Comparison of ENCODE assay signal across 9 cellular contexts in genomic region chr11:10488121-10488580, GRCh38. TPM values are rescaled to one million over a fixed set of nuclear protein-coding genes. Genes with fewer than 3 reads are reported as not detected.
DNase-seq lines count a peak whose midpoint lies in the region; ATAC-seq and TF ChIP-seq lines count a peak whose summit lies in the region.
"Had no signal": no experiment of that assay in that cellular context is flagged by ENCODE, and none has a peak within 500 bp of the region (broad histone marks: within the 10 kb centered on the region; RNA-seq: fewer than 3 reads in every experiment).

No MANE protein-coding gene starts in this region.

- intact Hi-C loops in esophagus muscularis mucosa (cut with DNase I): no loop called here

- no peaks in the 10 kb centered on the region for H3K27me3 ChIP-seq in thymus (ENCODE audit: control insufficient read depth, insufficient read depth)
- no peaks in the 10 kb centered on the region for H3K27me3 ChIP-seq in esophagus muscularis mucosa
- H3K27me3 ChIP-seq: heart right ventricle had no signal

- no peaks in the 10 kb centered on the region for H3K4me1 ChIP-seq in thymus (ENCODE audit: control insufficient read depth, insufficient read depth, low read length)
- peaks cover 8 to 18% (median 14%) of the 10 kb centered on the region in 4 donors for H3K4me1 ChIP-seq in esophagus muscularis mucosa

- no peaks in the 10 kb centered on the region for H3K9me3 Mint-ChIP-seq in WTC11

- DNase-seq in activated CD8-positive, alpha-beta memory T cell treated with anti-CD3 and anti-CD28 coated beads for 24 hours: peak; percentile 43
- DNase-seq in activated CD8-positive, alpha-beta memory T cell treated with anti-CD3 and anti-CD28 coated beads, Interleukin-2, amount 50 U/mL, for 4 hours: no peak
- DNase-seq in WTC11 (ENCODE audit: low spot score): no peak
- DNase-seq in iris pigment epithelial cell (ENCODE audit: low read depth): peak; percentile 31
- no peak for DNase-seq in esophagus muscularis mucosa (ENCODE audit: extremely low spot score)
- no peak for DNase-seq in CD1c-positive myeloid dendritic cell (ENCODE audit: extremely low spot score)
- DNase-seq: heart right ventricle had no signal

- H3K4me3 ChIP-seq in thymus (ENCODE audit: low read length) (no peak overlapping the region), esophagus muscularis mucosa (no peak overlapping the region)
- H3K4me3 ChIP-seq: heart right ventricle had no signal

- TF ChIP-seq EP300 in esophagus muscularis mucosa (IDR thresholded peaks at IDR 0.05): no peak

- no peak for TF ChIP-seq POLR2A in esophagus muscularis mucosa (IDR thresholded peaks at IDR 0.05; ENCODE audit: low read depth)

- CTCF ChIA-PET in WTC11 (lab: Charles Lee): interaction anchor here (0.8 to 1.4 kb wide), 4 partner anchors 9 to 247 kb away, joined by 3 to 4 read pairs (median 4); no protein-coding TSS in a partner anchor

- peaks cover 3% of the 10 kb centered on the region; the same call in 1 of the 2 replicates for H3K27me3 Mint-ChIP-seq in WTC11 (ENCODE audit: low read depth)

- ATAC-seq in WTC11 (peak; percentile 73), HG02759 (IDR thresholded peaks at IDR 0.05; ENCODE audit: unreplicated experiment) (no peak)
- ATAC-seq: heart right ventricle had no signal

- H3K4me1 Mint-ChIP-seq in WTC11: peaks cover 17% of the 10 kb centered on the region

- H3K9me3 ChIP-seq in thymus (ENCODE audit: control insufficient read depth) (no peaks in the 10 kb centered on the region), esophagus muscularis mucosa (no peaks in the 10 kb centered on the region)
- H3K9me3 ChIP-seq: heart right ventricle had no signal

- no peaks in the 10 kb centered on the region for H3K36me3 Mint-ChIP-seq in WTC11

- POLR2A ChIA-PET in WTC11 (lab: Charles Lee): no interaction called here

- no peak overlapping the region for H3K4me3 Mint-ChIP-seq in WTC11

- TF ChIP-seq CTCF in WTC11 (IDR thresholded peaks at IDR 0.05): no peak
- TF ChIP-seq CTCF in esophagus muscularis mucosa (IDR thresholded peaks at IDR 0.05): no peak

- no peak overlapping the region; the same call in 1 of the 2 replicates for H3K27ac Mint-ChIP-seq in WTC11

- 88% methylated on average over 10 of the region's 10 CpGs for WGBS in thymus
- WGBS in esophagus muscularis mucosa: 94% methylated on average over 10 of the region's 10 CpGs

- H3K36me3 ChIP-seq in thymus (ENCODE audit: control insufficient read depth, insufficient read depth): peaks cover 67% of the 10 kb centered on the region
- H3K36me3 ChIP-seq in esophagus muscularis mucosa: peaks cover 0 to 9% (median 0%) of the 10 kb centered on the region in 4 donors

- H3K27ac ChIP-seq in thymus (ENCODE audit: low read depth) (peak overlapping the region; percentile 8), esophagus muscularis mucosa (replicated peaks in 1 of 4) (no peak overlapping the region)
- H3K27ac ChIP-seq: heart right ventricle had no signal

TF ChIP-seq in WTC11, 78 proteins besides CTCF, POLR2A, EP300 and RAD21:
- TF ChIP-seq ESRRA (CRISPR knock-in tag; IDR thresholded peaks at IDR 0.05; ENCODE audit: borderline replicate concordance) (no peak), SMAD3 (CRISPR knock-in tag; IDR thresholded peaks at IDR 0.05; ENCODE audit: borderline replicate concordance) (no peak), NR3C1 (CRISPR knock-in tag; conservative IDR thresholded peaks at IDR 0.05; ENCODE audit: low read depth) (no peak), CDX4 (CRISPR knock-in tag; IDR thresholded peaks at IDR 0.05; ENCODE audit: borderline replicate concordance) (no peak), ZNF121 (CRISPR knock-in tag; IDR thresholded peaks at IDR 0.05) (no peak), FOXK1 (CRISPR knock-in tag; IDR thresholded peaks at IDR 0.05) (no peak), E2F5 (CRISPR knock-in tag; IDR thresholded peaks at IDR 0.05) (no peak), TEAD1 (CRISPR knock-in tag; IDR thresholded peaks at IDR 0.05) (no peak), ZNF281 (CRISPR knock-in tag; IDR thresholded peaks at IDR 0.05) (no peak), GABPB1 (CRISPR knock-in tag; IDR thresholded peaks at IDR 0.05) (no peak), USF1 (CRISPR knock-in tag; IDR thresholded peaks at IDR 0.05) (no peak), KAT7 (CRISPR knock-in tag; IDR thresholded peaks at IDR 0.05; ENCODE audit: borderline replicate concordance) (no peak), ZNF317 (CRISPR knock-in tag; IDR thresholded peaks at IDR 0.05; ENCODE audit: borderline replicate concordance, low read depth) (no peak), E2F4 (CRISPR knock-in tag; IDR thresholded peaks at IDR 0.05; ENCODE audit: borderline replicate concordance, low read depth) (no peak)
- TF ChIP-seq, protein P1, sequence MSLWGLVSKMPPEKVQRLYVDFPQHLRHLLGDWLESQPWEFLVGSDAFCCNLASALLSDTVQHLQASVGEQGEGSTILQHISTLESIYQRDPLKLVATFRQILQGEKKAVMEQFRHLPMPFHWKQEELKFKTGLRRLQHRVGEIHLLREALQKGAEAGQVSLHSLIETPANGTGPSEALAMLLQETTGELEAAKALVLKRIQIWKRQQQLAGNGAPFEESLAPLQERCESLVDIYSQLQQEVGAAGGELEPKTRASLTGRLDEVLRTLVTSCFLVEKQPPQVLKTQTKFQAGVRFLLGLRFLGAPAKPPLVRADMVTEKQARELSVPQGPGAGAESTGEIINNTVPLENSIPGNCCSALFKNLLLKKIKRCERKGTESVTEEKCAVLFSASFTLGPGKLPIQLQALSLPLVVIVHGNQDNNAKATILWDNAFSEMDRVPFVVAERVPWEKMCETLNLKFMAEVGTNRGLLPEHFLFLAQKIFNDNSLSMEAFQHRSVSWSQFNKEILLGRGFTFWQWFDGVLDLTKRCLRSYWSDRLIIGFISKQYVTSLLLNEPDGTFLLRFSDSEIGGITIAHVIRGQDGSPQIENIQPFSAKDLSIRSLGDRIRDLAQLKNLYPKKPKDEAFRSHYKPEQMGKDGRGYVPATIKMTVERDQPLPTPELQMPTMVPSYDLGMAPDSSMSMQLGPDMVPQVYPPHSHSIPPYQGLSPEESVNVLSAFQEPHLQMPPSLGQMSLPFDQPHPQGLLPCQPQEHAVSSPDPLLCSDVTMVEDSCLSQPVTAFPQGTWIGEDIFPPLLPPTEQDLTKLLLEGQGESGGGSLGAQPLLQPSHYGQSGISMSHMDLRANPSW (CRISPR knock-in tag; conservative IDR thresholded peaks at IDR 0.05; ENCODE audit: low read depth): no peak
TF ChIP-seq in WTC11: peak in this region for 0.

RNA-seq across cellular contexts. Expression of gene AMPD3, which starts 33.1 kb away (rescaled TPM):
- total RNA-seq in WTC11 (2021) (5.0 to 7.1 TPM (median 6.4 TPM) in 3 replicates), esophagus muscularis mucosa (1 to 10 TPM; 3.8 to 7.5 (median 5.1) TPM)
- polyA plus RNA-seq in thymus: 13.6 TPM

RNA-seq across cellular contexts. Expression of gene RNF141, which starts 52.8 kb away (rescaled TPM):
- total RNA-seq in WTC11 (2021): 23.2 to 24.8 TPM (median 23.9 TPM) in 3 replicates
- 20.0 TPM for polyA plus RNA-seq in thymus
- 10 to 100 TPM; 24.1 to 39.3 (median 34.9) TPM for total RNA-seq in esophagus muscularis mucosa

Comparison
In these comparisons a context has a peak if more than half of its experiments do, and no peak if none do; other contexts are left out.
1. DNase-seq: peak in activated CD8-positive, alpha-beta memory T cell treated with anti-CD3 and anti-CD28 coated beads for 24 hours (single experiment) and iris pigment epithelial cell (single experiment); none in activated CD8-positive, alpha-beta memory T cell treated with anti-CD3 and anti-CD28 coated beads, Interleukin-2, amount 50 U/mL, for 4 hours (single experiment), WTC11 (single experiment), esophagus muscularis mucosa (single experiment) and CD1c-positive myeloid dendritic cell (single experiment).